In genomic region chr21:29264721-29265120, GRCh38 we compare ENCODE assay signal across 16 cellular contexts. TPM values are rescaled to one million over a fixed set of nuclear protein-coding genes. Genes with fewer than 3 reads are reported as not detected.
DNase-seq lines count a peak whose midpoint lies in the region; TF ChIP-seq lines count a peak whose summit lies in the region.
"Had no signal": no experiment of that assay in that cellular context is flagged by ENCODE, and none has a peak within 500 bp of the region (broad histone marks: within the 10 kb centered on the region; RNA-seq: fewer than 3 reads in every experiment).

No MANE protein-coding gene starts in this region.

- POLR2A ChIA-PET in GM10248 (lab: Yijun Ruan, JAX), result no interaction called here

- no peaks in the 10 kb centered on the region for H3K36me3 ChIP-seq in GM23248 (ENCODE audit: low read depth)

- CTCF ChIA-PET in GM10248 (lab: Yijun Ruan, JAX), result no interaction called here

- WGBS in GM23248 (ENCODE audit: low coverage in 1 of 2, low lambda C conversion rate in 2 of 2, missing lambda C conversion rate in 2 of 2), 2 experiments, result 43 to 52% methylated on average over 1 of the region's 1 CpG

- no peaks in the 10 kb centered on the region for H3K9me2 ChIP-seq in GM23248 (ENCODE audit: insufficient read depth)

- no peaks in the 10 kb centered on the region for H3K9me3 ChIP-seq in GM23248 (ENCODE audit: low read depth)

- no peak overlapping the region for H3K4me2 ChIP-seq in GM23248 (ENCODE audit: unreplicated experiment)

- DNase-seq in GM23248, result peak; percentile 41
- peak; percentile 37 for DNase-seq in M059J (ENCODE audit: low read depth)
- peak; percentile 19 for DNase-seq in fibroblast of mammary gland (ENCODE audit: low read depth)
- DNase-seq in renal cortical epithelial cell (ENCODE audit: low read depth), result peak; percentile 8
- DNase-seq in GM10248 (ENCODE audit: extremely low spot score), result no peak
- DNase-seq in GDM1 (lab: John Stamatoyannopoulos, UW), result no peak
- DNase-seq in 8988T, result no peak
- DNase-seq: AML-193, DMS79, NCI-H1417 treated with DMSO at 0.1 percent for 48 hours, NCI-H187 treated with DMSO at 0.1 percent for 48 hours, NCI-H2227 treated with DMSO at 0.1 percent for 48 hours, NCI-H510A treated with DMSO at 0.1 percent for 48 hours, NCI-H774, Right ventricle myocardium superior had no signal

- H3K9ac ChIP-seq in GM23248, result no peak overlapping the region

- in situ Hi-C loops in GM23248 (cut with MboI), result no loop called here

- H3K27me3 ChIP-seq in GM23248 (replicated peaks; ENCODE audit: insufficient read depth), result no peaks in the 10 kb centered on the region

- peaks cover 2% of the 10 kb centered on the region for H3K4me1 ChIP-seq in GM23248 (ENCODE audit: insufficient read depth)

- H4K20me1 ChIP-seq in GM23248 (ENCODE audit: insufficient read depth), result no peaks in the 10 kb centered on the region

- H3F3A ChIP-seq in GM23248 (ENCODE audit: insufficient read depth), result no peaks in the 10 kb centered on the region

- no peaks in the 10 kb centered on the region for H3K79me2 ChIP-seq in GM23248 (ENCODE audit: insufficient read depth)

- H3K4me3 ChIP-seq in GM23248 (no peak overlapping the region), fibroblast of mammary gland (ENCODE audit: control insufficient read depth, low read depth, low read length) (no peak overlapping the region)

- TF ChIP-seq CTCF in fibroblast of mammary gland (conservative IDR thresholded peaks at IDR 0.05; ENCODE audit: control insufficient read depth, insufficient read depth, low read depth, low read length), result no peak
- TF ChIP-seq CTCF in GM10248 (IDR thresholded peaks at IDR 0.05; ENCODE audit: control extremely low read depth, extremely low read depth, low read depth, missing control alignments), result no peak

- no peak overlapping the region for H2AFZ ChIP-seq in GM23248

- no peak overlapping the region for H3K27ac ChIP-seq in GM23248
- H3K27ac ChIP-seq: C4-2B had no signal

RNA-seq across cellular contexts. Expression of gene BACH1, which starts 34.0 kb away (rescaled TPM):
- total RNA-seq in GM23248 (2014; rRNA removed; shearing (Covaris generic)), result 52.4 and 52.7 TPM in 2 replicates
- 22.9 and 23.9 TPM in 2 replicates for polyA plus RNA-seq in GM23248 (2016; fragmentation: Nextera tagmentation; extraction: Ambion mirVana)
- 25.5 and 38.3 TPM in 2 replicates for total RNA-seq in M059J (2014; rRNA removed; shearing (Covaris generic))
- 47.2 and 52.4 TPM in 2 replicates for total RNA-seq in renal cortical epithelial cell

Comparison
In these comparisons a context has a peak if more than half of its experiments do, and no peak if none do; other contexts are left out.
1. DNase-seq: peak in GM23248 (single experiment), M059J (single experiment), fibroblast of mammary gland (single experiment) and renal cortical epithelial cell (single experiment); none in GM10248 (single experiment), GDM1 (single experiment) and 8988T (single experiment).